Comparison of ENCODE assay signal across 1 cellular context in genomic region chr3:153070153-153070868, GRCh38.
TF ChIP-seq lines count a peak whose summit lies in the region.

No MANE protein-coding gene starts in this region.

TF ChIP-seq in K562, 482 proteins besides CTCF, POLR2A, EP300 and RAD21 (continued from another document):
- TF ChIP-seq, protein P1, sequence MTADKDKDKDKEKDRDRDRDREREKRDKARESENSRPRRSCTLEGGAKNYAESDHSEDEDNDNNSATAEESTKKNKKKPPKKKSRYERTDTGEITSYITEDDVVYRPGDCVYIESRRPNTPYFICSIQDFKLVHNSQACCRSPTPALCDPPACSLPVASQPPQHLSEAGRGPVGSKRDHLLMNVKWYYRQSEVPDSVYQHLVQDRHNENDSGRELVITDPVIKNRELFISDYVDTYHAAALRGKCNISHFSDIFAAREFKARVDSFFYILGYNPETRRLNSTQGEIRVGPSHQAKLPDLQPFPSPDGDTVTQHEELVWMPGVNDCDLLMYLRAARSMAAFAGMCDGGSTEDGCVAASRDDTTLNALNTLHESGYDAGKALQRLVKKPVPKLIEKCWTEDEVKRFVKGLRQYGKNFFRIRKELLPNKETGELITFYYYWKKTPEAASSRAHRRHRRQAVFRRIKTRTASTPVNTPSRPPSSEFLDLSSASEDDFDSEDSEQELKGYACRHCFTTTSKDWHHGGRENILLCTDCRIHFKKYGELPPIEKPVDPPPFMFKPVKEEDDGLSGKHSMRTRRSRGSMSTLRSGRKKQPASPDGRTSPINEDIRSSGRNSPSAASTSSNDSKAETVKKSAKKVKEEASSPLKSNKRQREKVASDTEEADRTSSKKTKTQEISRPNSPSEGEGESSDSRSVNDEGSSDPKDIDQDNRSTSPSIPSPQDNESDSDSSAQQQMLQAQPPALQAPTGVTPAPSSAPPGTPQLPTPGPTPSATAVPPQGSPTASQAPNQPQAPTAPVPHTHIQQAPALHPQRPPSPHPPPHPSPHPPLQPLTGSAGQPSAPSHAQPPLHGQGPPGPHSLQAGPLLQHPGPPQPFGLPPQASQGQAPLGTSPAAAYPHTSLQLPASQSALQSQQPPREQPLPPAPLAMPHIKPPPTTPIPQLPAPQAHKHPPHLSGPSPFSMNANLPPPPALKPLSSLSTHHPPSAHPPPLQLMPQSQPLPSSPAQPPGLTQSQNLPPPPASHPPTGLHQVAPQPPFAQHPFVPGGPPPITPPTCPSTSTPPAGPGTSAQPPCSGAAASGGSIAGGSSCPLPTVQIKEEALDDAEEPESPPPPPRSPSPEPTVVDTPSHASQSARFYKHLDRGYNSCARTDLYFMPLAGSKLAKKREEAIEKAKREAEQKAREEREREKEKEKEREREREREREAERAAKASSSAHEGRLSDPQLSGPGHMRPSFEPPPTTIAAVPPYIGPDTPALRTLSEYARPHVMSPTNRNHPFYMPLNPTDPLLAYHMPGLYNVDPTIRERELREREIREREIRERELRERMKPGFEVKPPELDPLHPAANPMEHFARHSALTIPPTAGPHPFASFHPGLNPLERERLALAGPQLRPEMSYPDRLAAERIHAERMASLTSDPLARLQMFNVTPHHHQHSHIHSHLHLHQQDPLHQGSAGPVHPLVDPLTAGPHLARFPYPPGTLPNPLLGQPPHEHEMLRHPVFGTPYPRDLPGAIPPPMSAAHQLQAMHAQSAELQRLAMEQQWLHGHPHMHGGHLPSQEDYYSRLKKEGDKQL (CRISPR knock-in tag; IDR thresholded peaks at IDR 0.05; ENCODE audit: borderline replicate concordance), result no peak
- TF ChIP-seq C11orf30 (IDR thresholded peaks at IDR 0.05; ENCODE audit: low read depth) (peak; percentile 99), MAFK (IDR thresholded peaks at IDR 0.05; ENCODE audit: low read length) (peak; percentile 98), DACH1 (IDR thresholded peaks at IDR 0.05; ENCODE audit: partially characterized antibody) (peak; percentile 53), CXXC5 (CRISPR knock-in tag; IDR thresholded peaks at IDR 0.05) (no peak), NFXL1 (CRISPR knock-in tag; IDR thresholded peaks at IDR 0.05) (no peak), SMARCA4 (IDR thresholded peaks at IDR 0.05) (peak; percentile 69), ZNF239 (CRISPR knock-in tag; IDR thresholded peaks at IDR 0.05) (no peak), SMARCE1 (IDR thresholded peaks at IDR 0.05) (peak; percentile 39; the same call in 1 of the 2 replicates), ZNF174 (CRISPR knock-in tag; IDR thresholded peaks at IDR 0.05) (no peak), ZNF592 (IDR thresholded peaks at IDR 0.05) (peak; percentile 63), NFE2 (IDR thresholded peaks at IDR 0.05; ENCODE audit: low read depth) (peak; percentile 83), DPF2 (IDR thresholded peaks at IDR 0.05) (peak; percentile 65; the same call in 1 of the 2 replicates)
